Comparison of ENCODE assay signal across 1 cellular context in the genomic region with DNA sequence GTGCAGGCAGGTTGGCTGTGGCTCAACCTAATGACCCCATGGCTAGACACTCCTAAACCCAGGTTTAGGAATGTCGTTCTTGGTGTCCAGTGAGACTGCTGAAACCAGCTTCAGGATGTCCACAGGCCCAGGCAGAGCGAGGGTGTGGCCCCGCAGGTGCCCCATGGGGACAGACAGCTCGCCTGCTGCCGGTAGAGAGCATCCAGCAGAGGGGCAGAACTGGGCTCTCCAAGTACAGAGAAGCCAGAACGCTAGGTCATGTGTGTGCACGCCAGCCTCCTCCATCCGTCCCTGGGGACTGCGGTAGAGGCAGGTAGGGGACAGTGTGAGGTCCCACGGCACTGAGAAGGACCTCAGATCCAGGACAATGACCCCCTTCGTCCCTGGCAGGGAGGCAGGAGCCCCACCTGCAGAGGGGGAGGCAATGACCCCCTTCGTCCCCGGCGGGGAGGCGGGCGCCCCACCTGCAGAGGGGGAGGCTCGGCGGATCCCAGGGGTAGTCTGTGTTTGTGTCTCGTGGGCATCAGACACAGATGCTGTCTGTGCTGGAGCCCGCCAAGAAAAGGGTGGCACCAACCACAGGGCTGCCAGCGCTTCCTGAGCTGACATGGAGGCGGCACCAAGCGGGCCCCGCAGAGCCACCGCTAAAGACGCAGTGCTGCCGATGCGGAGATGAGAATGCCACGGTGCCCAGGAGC.
TF ChIP-seq lines count a peak whose summit lies in the region.

No MANE protein-coding gene starts in this region.

TF ChIP-seq in GM23338, 12 proteins besides CTCF, POLR2A, EP300 and RAD21 (continued from another document):
- TF ChIP-seq, protein P1, sequence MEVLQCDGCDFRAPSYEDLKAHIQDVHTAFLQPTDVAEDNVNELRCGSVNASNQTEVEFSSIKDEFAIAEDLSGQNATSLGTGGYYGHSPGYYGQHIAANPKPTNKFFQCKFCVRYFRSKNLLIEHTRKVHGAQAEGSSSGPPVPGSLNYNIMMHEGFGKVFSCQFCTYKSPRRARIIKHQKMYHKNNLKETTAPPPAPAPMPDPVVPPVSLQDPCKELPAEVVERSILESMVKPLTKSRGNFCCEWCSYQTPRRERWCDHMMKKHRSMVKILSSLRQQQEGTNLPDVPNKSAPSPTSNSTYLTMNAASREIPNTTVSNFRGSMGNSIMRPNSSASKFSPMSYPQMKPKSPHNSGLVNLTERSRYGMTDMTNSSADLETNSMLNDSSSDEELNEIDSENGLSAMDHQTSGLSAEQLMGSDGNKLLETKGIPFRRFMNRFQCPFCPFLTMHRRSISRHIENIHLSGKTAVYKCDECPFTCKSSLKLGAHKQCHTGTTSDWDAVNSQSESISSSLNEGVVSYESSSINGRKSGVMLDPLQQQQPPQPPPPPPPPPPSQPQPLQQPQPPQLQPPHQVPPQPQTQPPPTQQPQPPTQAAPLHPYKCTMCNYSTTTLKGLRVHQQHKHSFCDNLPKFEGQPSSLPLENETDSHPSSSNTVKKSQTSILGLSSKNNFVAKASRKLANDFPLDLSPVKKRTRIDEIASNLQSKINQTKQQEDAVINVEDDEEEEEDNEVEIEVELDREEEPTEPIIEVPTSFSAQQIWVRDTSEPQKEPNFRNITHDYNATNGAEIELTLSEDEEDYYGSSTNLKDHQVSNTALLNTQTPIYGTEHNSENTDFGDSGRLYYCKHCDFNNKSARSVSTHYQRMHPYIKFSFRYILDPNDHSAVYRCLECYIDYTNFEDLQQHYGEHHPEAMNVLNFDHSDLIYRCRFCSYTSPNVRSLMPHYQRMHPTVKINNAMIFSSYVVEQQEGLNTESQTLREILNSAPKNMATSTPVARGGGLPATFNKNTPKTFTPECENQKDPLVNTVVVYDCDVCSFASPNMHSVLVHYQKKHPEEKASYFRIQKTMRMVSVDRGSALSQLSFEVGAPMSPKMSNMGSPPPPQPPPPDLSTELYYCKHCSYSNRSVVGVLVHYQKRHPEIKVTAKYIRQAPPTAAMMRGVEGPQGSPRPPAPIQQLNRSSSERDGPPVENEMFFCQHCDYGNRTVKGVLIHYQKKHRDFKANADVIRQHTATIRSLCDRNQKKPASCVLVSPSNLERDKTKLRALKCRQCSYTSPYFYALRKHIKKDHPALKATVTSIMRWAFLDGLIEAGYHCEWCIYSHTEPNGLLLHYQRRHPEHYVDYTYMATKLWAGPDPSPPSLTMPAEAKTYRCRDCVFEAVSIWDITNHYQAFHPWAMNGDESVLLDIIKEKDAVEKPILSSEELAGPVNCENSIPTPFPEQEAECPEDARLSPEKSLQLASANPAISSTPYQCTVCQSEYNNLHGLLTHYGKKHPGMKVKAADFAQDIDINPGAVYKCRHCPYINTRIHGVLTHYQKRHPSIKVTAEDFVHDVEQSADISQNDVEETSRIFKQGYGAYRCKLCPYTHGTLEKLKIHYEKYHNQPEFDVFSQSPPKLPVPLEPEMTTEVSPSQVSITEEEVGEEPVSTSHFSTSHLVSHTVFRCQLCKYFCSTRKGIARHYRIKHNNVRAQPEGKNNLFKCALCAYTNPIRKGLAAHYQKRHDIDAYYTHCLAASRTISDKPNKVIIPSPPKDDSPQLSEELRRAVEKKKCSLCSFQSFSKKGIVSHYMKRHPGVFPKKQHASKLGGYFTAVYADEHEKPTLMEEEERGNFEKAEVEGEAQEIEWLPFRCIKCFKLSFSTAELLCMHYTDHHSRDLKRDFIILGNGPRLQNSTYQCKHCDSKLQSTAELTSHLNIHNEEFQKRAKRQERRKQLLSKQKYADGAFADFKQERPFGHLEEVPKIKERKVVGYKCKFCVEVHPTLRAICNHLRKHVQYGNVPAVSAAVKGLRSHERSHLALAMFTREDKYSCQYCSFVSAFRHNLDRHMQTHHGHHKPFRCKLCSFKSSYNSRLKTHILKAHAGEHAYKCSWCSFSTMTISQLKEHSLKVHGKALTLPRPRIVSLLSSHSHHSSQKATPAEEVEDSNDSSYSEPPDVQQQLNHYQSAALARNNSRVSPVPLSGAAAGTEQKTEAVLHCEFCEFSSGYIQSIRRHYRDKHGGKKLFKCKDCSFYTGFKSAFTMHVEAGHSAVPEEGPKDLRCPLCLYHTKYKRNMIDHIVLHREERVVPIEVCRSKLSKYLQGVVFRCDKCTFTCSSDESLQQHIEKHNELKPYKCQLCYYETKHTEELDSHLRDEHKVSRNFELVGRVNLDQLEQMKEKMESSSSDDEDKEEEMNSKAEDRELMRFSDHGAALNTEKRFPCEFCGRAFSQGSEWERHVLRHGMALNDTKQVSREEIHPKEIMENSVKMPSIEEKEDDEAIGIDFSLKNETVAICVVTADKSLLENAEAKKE (CRISPR knock-in tag; IDR thresholded peaks at IDR 0.05) = no peak
